ENCODE assay signal across 9 cellular contexts in the genomic region with DNA sequence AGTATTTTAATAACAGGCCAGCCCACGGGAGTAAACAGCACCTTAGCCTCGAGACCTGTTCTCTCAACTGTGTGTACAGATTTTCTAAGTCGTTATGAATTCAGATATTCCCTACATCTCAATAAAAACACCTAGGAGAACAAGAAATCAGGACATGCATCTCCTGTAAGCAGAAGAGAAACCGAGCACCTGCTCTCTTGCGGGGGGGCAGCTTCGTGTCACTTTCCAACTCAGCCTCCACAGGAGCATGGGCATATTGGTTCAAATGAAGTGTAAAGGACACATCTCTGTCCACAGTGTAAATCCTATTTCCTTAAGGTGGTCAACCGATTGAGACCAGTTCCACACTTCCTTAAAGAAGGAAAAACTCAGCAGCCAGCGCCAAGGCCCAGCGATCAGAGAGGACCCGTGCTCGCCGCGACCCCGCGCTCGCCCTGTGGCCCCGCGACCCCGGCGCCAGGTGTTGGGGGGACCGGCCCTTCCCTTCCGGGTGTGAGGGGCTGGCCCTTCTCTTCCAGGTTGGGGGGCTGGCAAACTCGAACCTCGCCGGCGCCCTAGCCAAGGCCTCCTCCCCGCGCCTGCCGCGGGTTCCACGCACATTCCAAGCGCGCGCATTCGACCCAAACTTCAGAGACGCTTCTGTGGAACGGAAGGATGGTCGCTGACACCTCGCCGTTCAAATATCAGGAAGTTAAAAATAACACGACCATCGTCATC. TPM values are rescaled to one million over a fixed set of nuclear protein-coding genes. Genes with fewer than 3 reads are reported as not detected.
DNase-seq lines count a peak whose midpoint lies in the region; ATAC-seq and TF ChIP-seq lines count a peak whose summit lies in the region.
"Had no signal": no experiment of that assay in that cellular context is flagged by ENCODE, and none has a peak within 500 bp of the region (broad histone marks: within the 10 kb centered on the region; RNA-seq: fewer than 3 reads in every experiment).

No MANE protein-coding gene starts in this region.

- H3K36me3 Mint-ChIP-seq in activated CD8-positive, alpha-beta T cell treated with anti-CD3 and anti-CD28 coated beads, Interleukin-2, amount 10 ng/mL, durations not matched to agents 7 days and 5 days (ENCODE audit: low read depth): peaks cover 21% of the 10 kb centered on the region

- H3K27ac ChIP-seq in iPS-18a (ENCODE audit: low read length) (no peak overlapping the region), skeletal muscle tissue (ENCODE audit: low read depth, low read length) (no peak overlapping the region)

- peaks cover 9% of the 10 kb centered on the region for H3K27me3 ChIP-seq in H7 (ENCODE audit: control insufficient read depth, insufficient read depth, low read length)
- H3K27me3 ChIP-seq in iPS-18a (ENCODE audit: control insufficient read depth, insufficient read depth, low read length): peaks cover 23% of the 10 kb centered on the region
- H3K27me3 ChIP-seq in skeletal muscle tissue (ENCODE audit: control insufficient read depth in 3 of 3, insufficient read depth in 3 of 3, low read length in 3 of 3): no peaks in the 10 kb centered on the region

- H3K9me3 ChIP-seq in iPS-18a (ENCODE audit: control insufficient read depth, low read depth, low read length) (peaks cover 6% of the 10 kb centered on the region), skeletal muscle tissue (ENCODE audit: control insufficient read depth in 3 of 3, low read length in 3 of 3) (no peaks in the 10 kb centered on the region)

- peaks cover 6% of the 10 kb centered on the region for H3K9me3 Mint-ChIP-seq in activated CD8-positive, alpha-beta T cell treated with anti-CD3 and anti-CD28 coated beads, Interleukin-2, amount 10 ng/mL, durations not matched to agents 7 days and 5 days (ENCODE audit: insufficient read depth)

- H3K9ac ChIP-seq in iPS-18a (ENCODE audit: low read length) (peak overlapping the region; percentile 43), skeletal muscle tissue (ENCODE audit: low read depth in 1 of 3, low read length in 3 of 3) (peak overlapping the region in 1 of 3 donors; percentile 84)

- H3K4me3 Mint-ChIP-seq in activated CD8-positive, alpha-beta T cell treated with anti-CD3 and anti-CD28 coated beads, Interleukin-2, amount 10 ng/mL, durations not matched to agents 7 days and 5 days: peak overlapping the region; percentile 92

- H3K4me3 ChIP-seq in H7 (ENCODE audit: insufficient read depth, low read depth, low read length) (peak overlapping the region; percentile 88), iPS-18a (ENCODE audit: low read length) (peak overlapping the region; percentile 69), skeletal muscle tissue (ENCODE audit: low read length in 3 of 3) (peak overlapping the region; percentile 97 to 99 (median 99))

- POLR2A ChIA-PET in activated CD8-positive, alpha-beta T cell treated with anti-CD3 and anti-CD28 coated beads, Interleukin-2, amount 10 ng/mL, durations not matched to agents 7 days and 5 days (lab: Charles Lee): interaction anchor here (1.1 kb wide), 1 partner anchor 50 kb away, joined by 3 read pairs; no protein-coding TSS in a partner anchor
- POLR2A ChIA-PET in GM10248 (lab: Yijun Ruan, JAX): no interaction called here

- TF ChIP-seq CTCF in GM10248 (IDR thresholded peaks at IDR 0.05; ENCODE audit: control extremely low read depth, extremely low read depth, low read depth, missing control alignments): no peak

- H3K4me1 Mint-ChIP-seq in activated CD8-positive, alpha-beta T cell treated with anti-CD3 and anti-CD28 coated beads, Interleukin-2, amount 10 ng/mL, durations not matched to agents 7 days and 5 days (ENCODE audit: low read depth): peaks cover 28% of the 10 kb centered on the region

- no peaks in the 10 kb centered on the region for H3K27me3 Mint-ChIP-seq in activated CD8-positive, alpha-beta T cell treated with anti-CD3 and anti-CD28 coated beads, Interleukin-2, amount 10 ng/mL, durations not matched to agents 7 days and 5 days (ENCODE audit: low read depth)

- peaks cover 3% of the 10 kb centered on the region for H3K4me1 ChIP-seq in iPS-18a (ENCODE audit: control insufficient read depth, low read depth, low read length)
- peaks cover 11 to 20% (median 14%) of the 10 kb centered on the region in 3 donors for H3K4me1 ChIP-seq in skeletal muscle tissue (ENCODE audit: control insufficient read depth in 3 of 3, insufficient read depth in 3 of 3, low read length in 3 of 3)

- CTCF ChIA-PET in activated CD8-positive, alpha-beta T cell treated with anti-CD3 and anti-CD28 coated beads, Interleukin-2, amount 10 ng/mL, durations not matched to agents 7 days and 5 days (lab: Charles Lee): interaction anchor here (2.1 to 3.1 kb wide), 2 partner anchors 11 to 16 kb away, joined by 4 to 13 read pairs; no protein-coding TSS in a partner anchor
- CTCF ChIA-PET in GM10248 (lab: Yijun Ruan, JAX): interaction anchor here (1.5 kb wide), 2 partner anchors 13 to 16 kb away, joined by 3 to 5 read pairs; no protein-coding TSS in a partner anchor

- no peak for ATAC-seq in activated CD8-positive, alpha-beta T cell treated with anti-CD3 and anti-CD28 coated beads, Interleukin-2, amount 10 ng/mL, durations not matched to agents 7 days and 5 days
- ATAC-seq in GM21367 (IDR thresholded peaks at IDR 0.05; ENCODE audit: unreplicated experiment) (no peak), HG03457 (IDR thresholded peaks at IDR 0.05; ENCODE audit: unreplicated experiment) (no peak)

- DNase-seq in H7 (peak; percentile 50), activated gamma-delta T cell (lab: John Stamatoyannopoulos, UW) (no peak), GM10248 (ENCODE audit: extremely low spot score) (no peak)
- DNase-seq in activated CD8-positive, alpha-beta T cell treated with anti-CD3 and anti-CD28 coated beads, Interleukin-2, amount 10 ng/mL, durations not matched to agents 7 days and 5 days: no peak

- H3K36me3 ChIP-seq in H7 (replicated peaks; ENCODE audit: control insufficient read depth, insufficient read depth, low read length): no peaks in the 10 kb centered on the region
- H3K36me3 ChIP-seq in iPS-18a (ENCODE audit: control insufficient read depth, low read depth, low read length): no peaks in the 10 kb centered on the region
- peaks cover 0 to 2% (median 2%) of the 10 kb centered on the region in 3 donors for H3K36me3 ChIP-seq in skeletal muscle tissue (ENCODE audit: control insufficient read depth in 3 of 3, insufficient read depth in 3 of 3, low read length in 3 of 3)

- H3K27ac Mint-ChIP-seq in activated CD8-positive, alpha-beta T cell treated with anti-CD3 and anti-CD28 coated beads, Interleukin-2, amount 10 ng/mL, durations not matched to agents 7 days and 5 days: no peak overlapping the region

RNA-seq across cellular contexts. Expression of gene SH3YL1, which starts 0.7 kb away (rescaled TPM):
- 13.1 and 15.4 TPM in 2 replicates for total RNA-seq in H7 (2014; rRNA removed; shearing (Covaris generic))
- 10 to 100 TPM; 10.9 to 13.2 TPM for total RNA-seq in activated CD8-positive, alpha-beta T cell treated with anti-CD3 and anti-CD28 coated beads, Interleukin-2, amount 10 ng/mL, durations not matched to agents 7 days and 5 days
- total RNA-seq in skeletal muscle tissue: 25.1 TPM

RNA-seq across cellular contexts. Expression of gene ACP1, which starts 1.6 kb away (rescaled TPM):
- total RNA-seq in H7 (2014; rRNA removed; shearing (Covaris generic)): 138 and 179 TPM in 2 replicates
- 10 to 100 TPM; 93.7 to 97.7 TPM for total RNA-seq in activated CD8-positive, alpha-beta T cell treated with anti-CD3 and anti-CD28 coated beads, Interleukin-2, amount 10 ng/mL, durations not matched to agents 7 days and 5 days
- total RNA-seq in skeletal muscle tissue: 77.8 TPM

RNA-seq across cellular contexts. Expression of gene ALKAL2, which starts 24.7 kb away (rescaled TPM):
- total RNA-seq in H7 (2014; rRNA removed; shearing (Covaris generic)): 1.1 and 2.6 TPM in 2 replicates
- not detected for total RNA-seq in activated CD8-positive, alpha-beta T cell treated with anti-CD3 and anti-CD28 coated beads, Interleukin-2, amount 10 ng/mL, durations not matched to agents 7 days and 5 days
- not detected for total RNA-seq in skeletal muscle tissue
- total RNA-seq: RPMI7951 had no signal
